7 cellular contexts compared by ENCODE assay signal in the genomic region with DNA sequence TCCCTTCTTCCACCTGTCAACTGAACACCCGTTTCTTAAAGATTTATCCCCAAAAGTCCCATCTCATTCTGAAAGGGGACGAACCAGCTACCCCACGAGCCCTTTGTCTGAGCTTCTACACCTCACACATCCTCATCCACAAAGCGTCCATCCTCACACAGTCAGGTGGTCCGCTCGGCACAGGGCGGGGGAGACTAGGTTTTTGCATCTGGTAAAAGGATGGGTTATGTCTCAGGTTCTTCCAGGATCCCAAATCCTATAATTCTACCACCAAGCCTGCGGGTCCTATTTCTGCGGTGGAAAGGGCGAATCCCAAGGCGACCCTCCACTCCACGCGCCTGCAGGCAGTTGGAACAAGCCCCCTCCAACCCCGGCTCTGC.
DNase-seq lines count a peak whose midpoint lies in the region; ATAC-seq lines count a peak whose summit lies in the region.

No MANE protein-coding gene starts in this region.

- peaks cover 6% of the 10 kb centered on the region for H3K36me3 Mint-ChIP-seq in activated naive CD4-positive, alpha-beta T cell treated with anti-CD3 and anti-CD28 coated beads, Interleukin-2, amount 10 ng/mL, durations not matched to agents 7 days and 5 days

- H3K9ac ChIP-seq in iPS-15b (ENCODE audit: low read depth, low read length) = peak overlapping the region; percentile 79

- peaks cover 4% of the 10 kb centered on the region for H3K27me3 Mint-ChIP-seq in activated naive CD4-positive, alpha-beta T cell treated with anti-CD3 and anti-CD28 coated beads, Interleukin-2, amount 10 ng/mL, durations not matched to agents 7 days and 5 days

- peak overlapping the region; percentile 94 for H3K4me3 Mint-ChIP-seq in activated naive CD4-positive, alpha-beta T cell treated with anti-CD3 and anti-CD28 coated beads, Interleukin-2, amount 10 ng/mL, durations not matched to agents 7 days and 5 days

- ATAC-seq in GM18868 (IDR thresholded peaks at IDR 0.05; ENCODE audit: unreplicated experiment) (peak; percentile 18), HG03439 (IDR thresholded peaks at IDR 0.05; ENCODE audit: unreplicated experiment) (peak; percentile 10)

- H3K36me3 ChIP-seq in iPS-15b (ENCODE audit: control insufficient read depth, insufficient read depth, low read length) = no peaks in the 10 kb centered on the region

- H3K9me3 ChIP-seq in iPS-15b (ENCODE audit: control insufficient read depth, insufficient read depth, low read length) = no peaks in the 10 kb centered on the region

- peak overlapping the region; percentile 98 for H3K4me3 ChIP-seq in iPS-15b (ENCODE audit: low read depth, low read length)

- DNase-seq in activated naive CD4-positive, alpha-beta T cell treated with anti-CD3 and anti-CD28 coated beads, Interleukin-2, amount 10 ng/mL, durations not matched to agents 7 days and 5 days = no peak
- peak; percentile 25 to 26 for DNase-seq in stimulated activated CD4-positive, alpha-beta T cell treated with anti-CD3 and anti-CD28 coated beads, Interleukin-2, amount 100 ng/mL, for 24 hours
- DNase-seq in CD1c-positive myeloid dendritic cell (ENCODE audit: extremely low spot score) (no peak), midbrain (lab: John Stamatoyannopoulos, UW) (no peak)

- H3K4me1 Mint-ChIP-seq in activated naive CD4-positive, alpha-beta T cell treated with anti-CD3 and anti-CD28 coated beads, Interleukin-2, amount 10 ng/mL, durations not matched to agents 7 days and 5 days = peaks cover 35% of the 10 kb centered on the region

- H3K27ac Mint-ChIP-seq in activated naive CD4-positive, alpha-beta T cell treated with anti-CD3 and anti-CD28 coated beads, Interleukin-2, amount 10 ng/mL, durations not matched to agents 7 days and 5 days = no peak overlapping the region

- H3K4me1 ChIP-seq in iPS-15b (ENCODE audit: control insufficient read depth, insufficient read depth, low read length) = peaks cover 12% of the 10 kb centered on the region

- no peaks in the 10 kb centered on the region for H3K27me3 ChIP-seq in iPS-15b (ENCODE audit: control insufficient read depth, insufficient read depth, low read length)

- CTCF ChIA-PET in activated naive CD4-positive, alpha-beta T cell treated with anti-CD3 and anti-CD28 coated beads, Interleukin-2, amount 10 ng/mL, durations not matched to agents 7 days and 5 days (lab: Charles Lee) = interaction anchor here (1.2 to 1.9 kb wide), 4 partner anchors 11 to 98 kb away, joined by 4 to 7 read pairs (median 5); a partner anchor contains a TSS

- H3K9me3 Mint-ChIP-seq in activated naive CD4-positive, alpha-beta T cell treated with anti-CD3 and anti-CD28 coated beads, Interleukin-2, amount 10 ng/mL, durations not matched to agents 7 days and 5 days = no peaks in the 10 kb centered on the region

Comparison
In these comparisons a context has a peak if more than half of its experiments do, and no peak if none do; other contexts are left out.
1. DNase-seq: peak in stimulated activated CD4-positive, alpha-beta T cell treated with anti-CD3 and anti-CD28 coated beads, Interleukin-2, amount 100 ng/mL, for 24 hours (2 of 2); none in activated naive CD4-positive, alpha-beta T cell treated with anti-CD3 and anti-CD28 coated beads, Interleukin-2, amount 10 ng/mL, durations not matched to agents 7 days and 5 days (single experiment), CD1c-positive myeloid dendritic cell (single experiment) and midbrain (single experiment).